ENCODE assay signal across 7 cellular contexts in the genomic region with DNA sequence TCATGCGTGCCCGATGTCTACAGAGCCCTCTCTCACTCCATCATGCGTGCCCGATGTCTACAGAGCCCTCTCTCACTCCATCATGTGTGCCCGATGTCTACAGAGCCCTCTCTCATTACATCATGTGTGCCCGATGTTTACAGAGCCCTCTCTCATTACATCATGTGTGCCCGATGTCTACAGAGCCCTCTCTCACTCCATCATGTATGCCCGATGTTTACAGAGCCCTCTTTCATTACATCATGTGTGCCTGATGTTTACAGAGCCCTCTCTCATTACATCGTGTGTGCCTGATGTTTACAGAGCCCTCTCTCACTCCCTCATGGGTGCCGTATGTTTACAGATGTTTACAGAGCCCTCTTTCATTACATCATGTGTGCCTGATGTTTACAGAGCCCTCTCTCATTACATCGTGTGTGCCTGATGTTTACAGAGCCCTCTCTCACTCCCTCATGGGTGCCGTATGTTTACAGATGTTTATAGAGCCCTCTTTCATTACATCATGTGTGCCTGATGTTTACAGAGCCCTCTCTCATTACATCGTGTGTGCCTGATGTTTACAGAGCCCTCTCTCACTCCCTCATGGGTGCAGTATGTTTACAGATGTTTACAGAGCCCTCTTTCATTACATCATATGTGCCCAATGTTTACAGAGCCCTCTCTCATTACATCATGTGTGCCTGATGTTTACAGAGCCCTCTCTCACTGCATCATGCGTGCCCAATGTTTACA.
DNase-seq lines count a peak whose midpoint lies in the region; ATAC-seq, FAIRE-seq and TF ChIP-seq lines count a peak whose summit lies in the region.
"Not testable (repeated sequence)": the region's sequence is repeated elsewhere in the genome, so short reads cannot be mapped to it uniquely, and the experiment has no call there.

No MANE protein-coding gene starts in this region.

- TF ChIP-seq RAD21 in H1 (IDR thresholded peaks at IDR 0.05 in 1 of 2, conservative IDR thresholded peaks at IDR 0.05 in 1 of 2; ENCODE audit: low read depth in 2 of 2, low read length in 2 of 2); HepG2 (CRISPR knock-in tag; IDR thresholded peaks at IDR 0.05): not testable (repeated sequence)

- H3K4me2 ChIP-seq in H1 (ENCODE audit: insufficient read depth in 1 of 2, low read depth in 2 of 2, low read length in 2 of 2); HepG2 (ENCODE audit: low read depth, low read length); neuronal stem cell (ENCODE audit: insufficient read depth, low read length, poor library complexity, severe bottlenecking): not testable (repeated sequence)

- peaks cover 22% of the 10 kb centered on the region for H3K36me3 Mint-ChIP-seq in WTC11

- not testable (repeated sequence) for H3K27ac Mint-ChIP-seq in WTC11

- not testable (repeated sequence) for BruUV-seq in HepG2 (replicated peaks; lab: Mats Ljungman, UMichigan)

- H3K18ac ChIP-seq in H1 (ENCODE audit: extremely low read depth, low read length): not testable (repeated sequence)
- peak overlapping the region; percentile 94 for H3K18ac ChIP-seq in neuronal stem cell (ENCODE audit: low read length)

- not testable (repeated sequence) for H3K27ac ChIP-seq in HEK293 (ENCODE audit: extremely low read depth, low read depth, low read length); H1 (ENCODE audit: low read depth, low read length); HepG2 (ENCODE audit: extremely low read length, insufficient read depth, low read length); neuronal stem cell (replicated peaks; ENCODE audit: low read length)

- peaks cover 18% of the 10 kb centered on the region for H3K4me1 Mint-ChIP-seq in WTC11

- 88% methylated on average over 13 of the region's 14 CpGs; no CpG with 5 or more reads in 1 of the 2 experiments for WGBS in H1 (ENCODE audit: extremely low coverage in 1 of 2, insufficient coverage in 1 of 2, insufficient read length in 1 of 2, insufficient replicate concordance in 2 of 2, low coverage in 1 of 2, low lambda C conversion rate in 2 of 2, missing lambda C conversion rate in 1 of 2), 2 experiments
- 17% methylated on average over 14 of the region's 14 CpGs for WGBS in HepG2 (ENCODE audit: low lambda C conversion rate)
- no CpG with 5 or more reads among the region's 14 CpGs for WGBS in neuronal stem cell (ENCODE audit: extremely low coverage in 2 of 2, insufficient read length in 2 of 2, insufficient replicate concordance in 1 of 2), 2 donors

- H3K4me3 Mint-ChIP-seq in WTC11: not testable (repeated sequence)

- TF ChIP-seq CTCF in HEK293 (tag by site-specific recombination; IDR thresholded peaks at IDR 0.05); WTC11 (IDR thresholded peaks at IDR 0.05); H1 (IDR thresholded peaks at IDR 0.05; ENCODE audit: control extremely low read depth in 1 of 3, insufficient read depth in 1 of 3, low read depth in 1 of 3, low read length in 3 of 3); HepG2 (CRISPR knock-in tag; IDR thresholded peaks at IDR 0.05): not testable (repeated sequence)

- FAIRE-seq in H1 (lab: Jason Lieb, UNC); HepG2 (lab: Jason Lieb, UNC): not testable (repeated sequence)

- not testable (repeated sequence) for H3K27me3 ChIP-seq in H1 (replicated peaks in 1 of 4; ENCODE audit: control insufficient read depth in 3 of 4, extremely low read depth in 1 of 4, insufficient read depth in 3 of 4, low read length in 3 of 4); neuronal stem cell (ENCODE audit: control insufficient read depth in 3 of 3, insufficient read depth in 3 of 3, low read depth in 1 of 3, low read length in 3 of 3)
- H3K27me3 ChIP-seq in HepG2 (ENCODE audit: control insufficient read depth in 1 of 2, insufficient read depth in 2 of 2, low read length in 2 of 2): peaks cover 2 to 35% of the 10 kb centered on the region in 2 experiments; a peak in 4 of 5 replicates

- H3K36me3 ChIP-seq in HEK293 (ENCODE audit: control insufficient read depth in 2 of 2, insufficient read depth in 1 of 2, low read length in 2 of 2); H1 (ENCODE audit: control insufficient read depth in 2 of 4, insufficient read depth in 4 of 4, low read length in 3 of 4); HepG2 (replicated peaks in 1 of 2; ENCODE audit: control insufficient read depth in 1 of 2, insufficient read depth in 2 of 2, low read length in 2 of 2); neuronal stem cell (replicated peaks in 1 of 2; ENCODE audit: control insufficient read depth in 2 of 2, insufficient read depth in 2 of 2, low read length in 2 of 2): not testable (repeated sequence)

- not testable (repeated sequence) for H3K4me1 ChIP-seq in HEK293 (ENCODE audit: control insufficient read depth, insufficient read depth, low read length); HepG2 (ENCODE audit: insufficient read depth, low read length)
- peaks cover 3 to 12% (median 8%) of the 10 kb centered on the region in 4 experiments for H3K4me1 ChIP-seq in H1 (replicated peaks in 1 of 4; ENCODE audit: control insufficient read depth in 3 of 4, insufficient read depth in 4 of 4, low read length in 3 of 4)
- H3K4me1 ChIP-seq in neuronal stem cell (ENCODE audit: control insufficient read depth in 2 of 2, insufficient read depth in 1 of 2, low read depth in 1 of 2, low read length in 2 of 2): peaks cover 17 to 21% of the 10 kb centered on the region in 2 donors

- not testable (repeated sequence) for H2BK120ac ChIP-seq in H1 (replicated peaks; ENCODE audit: low read depth, low read length); neuronal stem cell (ENCODE audit: low read depth, low read length)

- H3K9me3 Mint-ChIP-seq in WTC11: peaks cover 33% of the 10 kb centered on the region

- H2BK15ac ChIP-seq in H1 (ENCODE audit: low read length): not testable (repeated sequence)
- H2BK15ac ChIP-seq in neuronal stem cell (ENCODE audit: low read length): peak overlapping the region; percentile 41

- H3K56ac ChIP-seq in H1 (replicated peaks; ENCODE audit: insufficient read length, low read depth, low read length): not testable (repeated sequence)

- H3K14ac ChIP-seq in H1 (ENCODE audit: insufficient read length); neuronal stem cell (ENCODE audit: low read length): not testable (repeated sequence)

- not testable (repeated sequence) for H2BK12ac ChIP-seq in H1 (ENCODE audit: low read depth, low read length); neuronal stem cell (ENCODE audit: low read length)

- H4K20me1 ChIP-seq in H1 (replicated peaks in 1 of 2; ENCODE audit: control insufficient read depth in 1 of 2, insufficient read depth in 2 of 2, low read length in 2 of 2): not testable (repeated sequence)
- peaks cover 13% of the 10 kb centered on the region; the same call in 1 of the 2 replicates for H4K20me1 ChIP-seq in HepG2 (ENCODE audit: insufficient read depth, low read length)

- H4K5ac ChIP-seq in H1 (ENCODE audit: insufficient read length, low read depth, low read length): not testable (repeated sequence)

- H3K23me2 ChIP-seq in H1 (ENCODE audit: low read depth, low read length): not testable (repeated sequence)

- not testable (repeated sequence) for TF ChIP-seq EP300 in H1 (IDR thresholded peaks at IDR 0.05; ENCODE audit: borderline replicate concordance in 1 of 2, low read depth in 2 of 2, low read length in 2 of 2); HepG2 (IDR thresholded peaks at IDR 0.05; ENCODE audit: low read depth in 2 of 2, low read length in 2 of 2); HepG2 (CRISPR knock-in tag; IDR thresholded peaks at IDR 0.05; ENCODE audit: borderline replicate concordance)

- peak overlapping the region; percentile 65 for H4K8ac ChIP-seq in H1 (ENCODE audit: extremely low read depth, insufficient read depth, low read length)
- not testable (repeated sequence) for H4K8ac ChIP-seq in neuronal stem cell (ENCODE audit: low read depth, low read length)

- not testable (repeated sequence) for H3K23ac ChIP-seq in H1 (ENCODE audit: insufficient read length); neuronal stem cell (ENCODE audit: low read depth, low read length, poor library complexity)

- H2AFZ ChIP-seq in H1 (ENCODE audit: low read length); HepG2 (ENCODE audit: low read length); neuronal stem cell (ENCODE audit: low read length): not testable (repeated sequence)

- not testable (repeated sequence) for H4K91ac ChIP-seq in H1 (replicated peaks; ENCODE audit: insufficient read length, low read length); neuronal stem cell (ENCODE audit: low read depth, low read length, poor library complexity)

- not testable (repeated sequence) for H3K79me1 ChIP-seq in H1 (ENCODE audit: low read depth, low read length); neuronal stem cell (ENCODE audit: low read depth, low read length)

- intact Hi-C loops in HepG2 (cut with micrococcal nuclease; ENCODE audit: unreplicated experiment); posterior vena cava (cut with DNase I): not testable (repeated sequence)

- not testable (repeated sequence) for H3K9ac ChIP-seq in H1 (replicated peaks in 1 of 4; ENCODE audit: extremely low read depth in 1 of 4, low read depth in 3 of 4, low read length in 3 of 4); HepG2 (ENCODE audit: insufficient read depth, low read depth, low read length); neuronal stem cell (ENCODE audit: low read depth, low read length, poor library complexity)

- H3K4ac ChIP-seq in H1 (replicated peaks; ENCODE audit: insufficient read length, low read depth, low read length); neuronal stem cell (ENCODE audit: low read length): not testable (repeated sequence)

- H3K9me3 ChIP-seq in HEK293 (ENCODE audit: control insufficient read depth, insufficient read depth, low read depth, low read length); H1 (ENCODE audit: insufficient read depth in 2 of 2, low read depth in 1 of 2, low read length in 1 of 2); HepG2 (ENCODE audit: low read length): not testable (repeated sequence)
- H3K9me3 ChIP-seq in neuronal stem cell (replicated peaks in 1 of 2; ENCODE audit: control insufficient read depth in 2 of 2, insufficient read depth in 1 of 2, low read depth in 1 of 2, low read length in 2 of 2): peaks cover 4 to 20% of the 10 kb centered on the region in 2 donors

- not testable (repeated sequence) for ATAC-seq in WTC11, HepG2

- DNase-seq in DMS53 (lab: John Stamatoyannopoulos, UW) (peak; percentile 43), HepG2 (ENCODE audit: low spot score) (peak; percentile 12), posterior vena cava (ENCODE audit: low spot score) (peak; percentile 19)
- DNase-seq in WTC11 (ENCODE audit: low spot score); H1 (ENCODE audit: low read depth in 1 of 2, low spot score in 2 of 2); neuronal stem cell (ENCODE audit: low spot score): not testable (repeated sequence)

- H3K27me3 Mint-ChIP-seq in WTC11 (ENCODE audit: low read depth): not testable (repeated sequence)

- in situ Hi-C loops in HepG2 (cut with HindIII; ENCODE audit: extremely low pct_ligation_motif_present, low pct_unique_long_range_greater_than_20kb): not testable (repeated sequence)

- TF ChIP-seq POLR2A in H1 (IDR thresholded peaks at IDR 0.05; ENCODE audit: control extremely low read depth in 1 of 2, low read depth in 2 of 2, low read length in 2 of 2); HepG2 (IDR thresholded peaks at IDR 0.05; ENCODE audit: insufficient read depth in 1 of 2, low read depth in 2 of 2, low read length in 2 of 2): not testable (repeated sequence)

- not testable (repeated sequence) for H3K4me3 ChIP-seq in HEK293 (ENCODE audit: low read depth, low read length); H1 (ENCODE audit: extremely low read depth in 1 of 4, insufficient read depth in 2 of 4, low read depth in 3 of 4, low read length in 4 of 4); HepG2 (replicated peaks in 1 of 3; ENCODE audit: insufficient read depth in 1 of 3, low read depth in 2 of 3, low read length in 3 of 3); neuronal stem cell (ENCODE audit: low read length in 2 of 2)

- H2AK5ac ChIP-seq in H1 (ENCODE audit: low read depth, low read length): not testable (repeated sequence)
- H2AK5ac ChIP-seq in neuronal stem cell (ENCODE audit: low read depth, low read length): peak overlapping the region; percentile 95

- H2BK5ac ChIP-seq in H1 (ENCODE audit: low read depth, low read length); neuronal stem cell (ENCODE audit: low read length): not testable (repeated sequence)

- CTCF ChIA-PET in HEK293 (lab: Yijun Ruan, JAX); WTC11 (lab: Charles Lee); HepG2 (lab: Yijun Ruan, JAX; ENCODE audit: low intra/inter-chr PET ratio, low total read pairs): not testable (repeated sequence)
- CTCF ChIA-PET in H1 (lab: Charles Lee; ENCODE audit: partially characterized antibody): interaction anchor here (2.0 kb wide), 1 partner anchor 28 kb away, joined by 5 read pairs; no protein-coding TSS in a partner anchor

- POLR2A ChIA-PET in HEK293 (lab: Yijun Ruan, JAX); WTC11 (lab: Charles Lee); H1 (lab: Charles Lee; ENCODE audit: partially characterized antibody); HepG2 (lab: Yijun Ruan, JAX): not testable (repeated sequence)

- not testable (repeated sequence) for H2BK20ac ChIP-seq in H1 (ENCODE audit: low read length)

- H3K79me2 ChIP-seq in H1 (ENCODE audit: control insufficient read depth in 1 of 2, insufficient read depth in 2 of 2, low read length in 2 of 2); HepG2 (ENCODE audit: insufficient read depth, low read length): not testable (repeated sequence)
